23 cellular contexts compared by ENCODE assay signal in the genomic region with DNA sequence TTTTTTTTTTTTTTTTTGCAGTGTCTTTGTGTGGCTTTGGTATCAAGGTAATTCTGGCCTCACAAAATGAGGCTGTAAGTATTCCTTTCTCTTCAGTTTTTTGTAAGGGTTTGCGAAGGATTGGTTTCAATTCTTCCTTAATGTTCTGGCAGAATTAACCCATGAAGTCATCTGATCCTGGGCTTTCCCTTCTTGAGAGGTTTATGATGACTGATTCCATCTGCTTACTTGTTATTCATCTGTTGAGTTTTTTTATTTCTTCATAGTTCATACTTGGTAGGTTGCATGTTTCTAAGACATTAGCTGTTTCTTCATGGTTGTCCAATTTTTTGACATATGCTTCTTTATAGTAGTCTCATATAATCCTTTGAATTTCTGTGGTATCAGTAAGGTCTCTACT.
"Had no signal": no experiment of that assay in that cellular context is flagged by ENCODE, and none has a peak within 500 bp of the region (broad histone marks: within the 10 kb centered on the region; RNA-seq: fewer than 3 reads in every experiment).

No MANE protein-coding gene starts in this region.

- ATAC-seq: left colon; left ventricle myocardium superior; lower lobe of right lung; naive thymus-derived CD8-positive, alpha-beta T cell; sciatic nerve; stimulated activated naive CD8-positive, alpha-beta T cell treated with anti-CD3 and anti-CD28 coated beads, Interleukin-15, amount 100 ng/mL, for 72 hours; upper lobe of right lung had no signal

- DNase-seq: dorsolateral prefrontal cortex; effector CD4-positive, alpha-beta T cell; foreskin melanocyte; hypothalamus; immature natural killer cell; islet precursor cell; kidney glomerular epithelial cell; left colon; left ventricle myocardium superior; lower lobe of right lung; naive thymus-derived CD8-positive, alpha-beta T cell; nephron progenitor cell; nucleus accumbens; stimulated activated CD4-positive, alpha-beta T cell treated with anti-CD3 and anti-CD28 coated beads, Interleukin-12 subunit alpha, Interleukin-12 subunit beta, amount 100 ng/mL, for 4 hours; stimulated activated CD4-positive, alpha-beta T cell treated with anti-CD3 and anti-CD28 coated beads, Interleukin-1b, Interleukin-23, amount 100 ng/mL, for 48 hours; stimulated activated CD4-positive, alpha-beta T cell treated with anti-CD3 and anti-CD28 coated beads, Interleukin-4, amount 100 ng/mL, for 1 hour; stimulated activated CD8-positive, alpha-beta memory T cell treated with anti-CD3 and anti-CD28 coated beads, Interleukin-4, amount 100 ng/mL, for 48 hours; stimulated activated naive CD4-positive, alpha-beta T cell; stimulated activated naive CD8-positive, alpha-beta T cell treated with anti-CD3 and anti-CD28 coated beads, Interleukin-15, amount 100 ng/mL, for 72 hours; transverse colon; upper lobe of right lung; uterus had no signal
